Comparison of ENCODE assay signal across 8 cellular contexts in genomic region chr12:14629832-14630688, GRCh38.
DNase-seq lines count a peak whose midpoint lies in the region; ATAC-seq and TF ChIP-seq lines count a peak whose summit lies in the region.

No MANE protein-coding gene starts in this region.

- no peak overlapping the region for H3K4me2 ChIP-seq in parathyroid adenoma (ENCODE audit: low read length)

- H3K4me1 ChIP-seq in gastroesophageal sphincter (no peaks in the 10 kb centered on the region), parathyroid adenoma (no peaks in the 10 kb centered on the region)

- H3K4me3 ChIP-seq in H7 (ENCODE audit: insufficient read depth, low read depth, low read length) (no peak overlapping the region), MG63 (no peak overlapping the region), gastroesophageal sphincter (no peak overlapping the region), parathyroid adenoma (ENCODE audit: low read depth, low read length) (no peak overlapping the region)

- H3K9me3 ChIP-seq in MG63 (no peaks in the 10 kb centered on the region), gastroesophageal sphincter (no peaks in the 10 kb centered on the region), parathyroid adenoma (ENCODE audit: control insufficient read depth, low read length) (no peaks in the 10 kb centered on the region)

- peak; percentile 89 for ATAC-seq in gastroesophageal sphincter

- no peak overlapping the region for H3K9ac ChIP-seq in parathyroid adenoma

- TF ChIP-seq CTCF in gastroesophageal sphincter (IDR thresholded peaks at IDR 0.05) (peak; percentile 88 to 95 (median 92)), parathyroid adenoma (IDR thresholded peaks at IDR 0.05) (peak; percentile 96)

- peak; percentile 47 for DNase-seq in GM04504 (ENCODE audit: low read depth)
- DNase-seq in H7: peak; percentile 39
- peak; percentile 39 for DNase-seq in MG63
- DNase-seq in SIG-M5 treated with dmso at 0.1 percent for 504 hours (lab: John Stamatoyannopoulos, UW; ENCODE audit: unreplicated experiment): peak; percentile 67
- peak; percentile 41 for DNase-seq in activated effector memory CD4-positive, alpha-beta T cell treated with Interleukin-2 at 50 U/mL for 16 hours
- DNase-seq in ureter (ENCODE audit: low spot score): peak; percentile 78

- TF ChIP-seq EP300 in gastroesophageal sphincter (IDR thresholded peaks at IDR 0.05): no peak

- no peaks in the 10 kb centered on the region for H3K79me2 ChIP-seq in parathyroid adenoma

- H2AFZ ChIP-seq in parathyroid adenoma: peak overlapping the region; percentile 51

- H3K27ac ChIP-seq in gastroesophageal sphincter (no peak overlapping the region), parathyroid adenoma (no peak overlapping the region)

- TF ChIP-seq POLR2A in gastroesophageal sphincter (IDR thresholded peaks at IDR 0.05): no peak

- WGBS in gastroesophageal sphincter (ENCODE audit: low coverage in 1 of 2), 2 donors: 16 to 19% methylated on average over 8 of the region's 8 CpGs

- H3K27me3 ChIP-seq in H7 (ENCODE audit: control insufficient read depth, insufficient read depth, low read length): no peaks in the 10 kb centered on the region
- no peaks in the 10 kb centered on the region for H3K27me3 ChIP-seq in MG63
- H3K27me3 ChIP-seq in gastroesophageal sphincter: no peaks in the 10 kb centered on the region
- no peaks in the 10 kb centered on the region for H3K27me3 ChIP-seq in parathyroid adenoma (ENCODE audit: control insufficient read depth, insufficient read depth, low read length)

- no peaks in the 10 kb centered on the region for H3K36me3 ChIP-seq in H7 (replicated peaks; ENCODE audit: control insufficient read depth, insufficient read depth, low read length)
- H3K36me3 ChIP-seq in MG63: no peaks in the 10 kb centered on the region
- no peaks in the 10 kb centered on the region for H3K36me3 ChIP-seq in gastroesophageal sphincter
- H3K36me3 ChIP-seq in parathyroid adenoma (ENCODE audit: control insufficient read depth, insufficient read depth, low read length): no peaks in the 10 kb centered on the region
